Comparison of ENCODE assay signal across 21 cellular contexts in the genomic region with DNA sequence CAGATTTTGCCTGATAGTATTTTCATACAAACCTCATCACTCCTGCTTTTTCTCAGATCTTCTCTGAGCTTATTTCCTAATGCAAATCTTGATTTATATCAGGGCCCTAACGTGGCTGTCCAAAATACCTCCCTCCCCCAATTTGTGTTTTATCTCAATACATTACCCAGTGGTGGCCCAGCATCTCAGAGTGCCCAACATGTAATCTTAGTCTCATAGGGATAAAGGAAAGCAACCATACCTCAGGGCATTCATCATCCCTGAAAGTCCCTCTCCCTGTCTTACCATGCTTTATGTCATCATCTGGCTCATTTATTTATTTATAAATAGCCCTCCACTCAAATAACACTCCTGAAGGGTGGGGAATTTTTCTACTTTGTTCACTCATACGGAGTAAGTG.
DNase-seq lines count a peak whose midpoint lies in the region; ATAC-seq and TF ChIP-seq lines count a peak whose summit lies in the region.
"Had no signal": no experiment of that assay in that cellular context is flagged by ENCODE, and none has a peak within 500 bp of the region (broad histone marks: within the 10 kb centered on the region; RNA-seq: fewer than 3 reads in every experiment).

No MANE protein-coding gene starts in this region.

- H3K9me3 Mint-ChIP-seq in mesothelial cell of epicardium = peaks cover 9% of the 10 kb centered on the region

- H3K27me3 ChIP-seq in right atrium auricular region = no peaks in the 10 kb centered on the region
- H3K27me3 ChIP-seq in uterus = no peaks in the 10 kb centered on the region
- no peaks in the 10 kb centered on the region for H3K27me3 ChIP-seq in lower lobe of right lung (ENCODE audit: low read depth)
- H3K27me3 ChIP-seq: Peyer's patch, SJSA1 had no signal

- no peak overlapping the region for H3K4me3 Mint-ChIP-seq in mesothelial cell of epicardium
- H3K4me3 Mint-ChIP-seq: CD8-positive, alpha-beta memory T cell; GM23338 had no signal

- peaks cover 50% of the 10 kb centered on the region for H3K4me1 Mint-ChIP-seq in mesothelial cell of epicardium
- H3K4me1 Mint-ChIP-seq: CD8-positive, alpha-beta memory T cell had no signal

- H3K27ac ChIP-seq in right atrium auricular region = no peak overlapping the region
- H3K27ac ChIP-seq in uterus = peak overlapping the region; percentile 37 to 53
- H3K27ac ChIP-seq in lower lobe of right lung = no peak overlapping the region
- H3K27ac ChIP-seq: C4-2B, Peyer's patch, SJSA1 had no signal

- TF ChIP-seq POLR2A in uterus (IDR thresholded peaks at IDR 0.05) = no peak

- peaks cover 3% of the 10 kb centered on the region for H3K36me3 ChIP-seq in right atrium auricular region
- no peaks in the 10 kb centered on the region for H3K36me3 ChIP-seq in uterus
- H3K36me3 ChIP-seq in lower lobe of right lung = no peaks in the 10 kb centered on the region
- H3K36me3 ChIP-seq: Peyer's patch, SJSA1 had no signal

- POLR2A ChIA-PET in GM10248 (lab: Yijun Ruan, JAX) = no interaction called here

- intact Hi-C loops in left ventricle myocardium superior (cut with micrococcal nuclease) = no loop called here
- intact Hi-C loops in uterus (cut with DNase I; ENCODE audit: low total_unique reads) = no loop called here
- intact Hi-C loops in lower lobe of right lung (cut with DNase I) = no loop called here

- TF ChIP-seq CTCF in right atrium auricular region (IDR thresholded peaks at IDR 0.05) = no peak
- TF ChIP-seq CTCF in mesothelial cell of epicardium (IDR thresholded peaks at IDR 0.05; ENCODE audit: unreplicated experiment) = no peak
- no peak for TF ChIP-seq CTCF in uterus (IDR thresholded peaks at IDR 0.05)
- no peak for TF ChIP-seq CTCF in lower lobe of right lung (IDR thresholded peaks at IDR 0.05)
- TF ChIP-seq CTCF in GM10248 (IDR thresholded peaks at IDR 0.05; ENCODE audit: control extremely low read depth, extremely low read depth, low read depth, missing control alignments) = no peak

- peak overlapping the region; percentile 75 for H3K27ac Mint-ChIP-seq in mesothelial cell of epicardium
- H3K27ac Mint-ChIP-seq: CD8-positive, alpha-beta memory T cell; GM23338 had no signal

- H3K4me1 ChIP-seq in right atrium auricular region = peaks cover 0 to 29% of the 10 kb centered on the region in 2 donors
- peaks cover 0 to 4% of the 10 kb centered on the region in 2 donors for H3K4me1 ChIP-seq in uterus
- H3K4me1 ChIP-seq in lower lobe of right lung = no peaks in the 10 kb centered on the region
- H3K4me1 ChIP-seq: Peyer's patch, SJSA1 had no signal

- DNase-seq in left ventricle myocardium superior = no peak
- DNase-seq in right atrium auricular region (ENCODE audit: low spot score) = no peak
- peak; percentile 37 for DNase-seq in amniotic epithelial cell (ENCODE audit: low read depth)
- DNase-seq in mesothelial cell of epicardium (ENCODE audit: low spot score in 2 of 2, unreplicated experiment in 2 of 2) = no peak
- no peak for DNase-seq in uterus
- DNase-seq in lower lobe of right lung = no peak
- no peak for DNase-seq in stimulated activated CD4-positive, alpha-beta T cell treated with anti-CD3 and anti-CD28 coated beads, Interleukin-4, amount 100 ng/mL, for 24 hours
- DNase-seq in GM10248 (ENCODE audit: extremely low spot score) = no peak
- DNase-seq: CD8-positive, alpha-beta memory T cell; DMS53; KG1; NCI-H1105; NCI-H2029 treated with DMSO at 0.1 percent for 48 hours; NCI-H345; NCI-H524 treated with DMSO at 0.1 percent for 48 hours; NCI-H82; Peyer's patch had no signal

- H3K9me3 ChIP-seq in right atrium auricular region (peaks cover 0 to 13% of the 10 kb centered on the region in 2 donors), uterus (peaks cover 0 to 3% of the 10 kb centered on the region in 2 donors), lower lobe of right lung (peaks cover 9% of the 10 kb centered on the region)
- H3K9me3 ChIP-seq: Peyer's patch, SJSA1 had no signal

- CTCF ChIA-PET in GM10248 (lab: Yijun Ruan, JAX) = no interaction called here

- H3K36me3 Mint-ChIP-seq in mesothelial cell of epicardium = peaks cover 4% of the 10 kb centered on the region
- H3K36me3 Mint-ChIP-seq: CD8-positive, alpha-beta memory T cell had no signal

- peak; percentile 21 for ATAC-seq in left ventricle myocardium superior
- no peak for ATAC-seq in lower lobe of right lung
- ATAC-seq: GM23338, HCT116 had no signal

- H3K27me3 Mint-ChIP-seq in mesothelial cell of epicardium (ENCODE audit: low read depth) = no peaks in the 10 kb centered on the region
- H3K27me3 Mint-ChIP-seq: CD8-positive, alpha-beta memory T cell had no signal

- H3K4me3 ChIP-seq in right atrium auricular region = no peak overlapping the region
- no peak overlapping the region for H3K4me3 ChIP-seq in uterus
- no peak overlapping the region for H3K4me3 ChIP-seq in lower lobe of right lung
- H3K4me3 ChIP-seq: GM23338, Peyer's patch, SJSA1 had no signal

Comparison
In these comparisons a context has a peak if more than half of its experiments do, and no peak if none do; other contexts are left out.
1. H3K27ac ChIP-seq: peak in uterus (2 of 2); none in right atrium auricular region (0 of 2) and lower lobe of right lung (single experiment).